In the genomic region with DNA sequence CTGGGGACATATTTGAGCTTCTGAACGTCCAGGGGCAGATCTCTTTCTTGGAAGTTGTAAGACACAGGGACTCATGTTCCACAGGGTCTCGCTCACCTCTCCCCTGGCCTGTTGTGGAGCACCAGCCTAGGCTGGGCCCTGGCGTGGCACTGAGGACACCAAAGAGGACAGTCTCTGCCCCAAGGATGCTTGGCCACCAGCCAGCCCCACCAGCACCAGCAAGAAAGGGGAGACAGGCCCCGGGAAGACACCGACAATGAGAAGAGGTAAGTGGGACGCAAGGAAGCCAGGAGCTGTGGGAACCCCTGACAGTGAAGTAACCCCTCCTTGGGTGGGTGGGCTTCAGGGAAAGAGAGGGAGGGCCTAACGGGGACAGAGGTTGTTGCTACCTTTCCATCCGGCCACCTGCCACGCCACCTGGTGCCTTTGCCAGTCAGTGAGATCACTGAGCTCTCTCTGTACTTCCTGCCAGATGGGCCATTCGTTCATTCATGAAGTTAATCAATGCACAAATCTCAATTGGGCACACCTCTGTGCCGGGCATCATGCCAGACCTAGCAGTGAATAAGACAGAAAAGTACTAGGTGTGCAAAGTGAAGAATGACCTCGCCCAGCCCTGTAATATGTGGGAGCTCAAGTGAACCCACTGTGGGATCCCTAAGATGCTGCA, we compare ENCODE assay signal across 15 cellular contexts. TPM values are rescaled to one million over a fixed set of nuclear protein-coding genes. Genes with fewer than 3 reads are reported as not detected.
DNase-seq lines count a peak whose midpoint lies in the region; ATAC-seq and TF ChIP-seq lines count a peak whose summit lies in the region.
"Had no signal": no experiment of that assay in that cellular context is flagged by ENCODE, and none has a peak within 500 bp of the region (broad histone marks: within the 10 kb centered on the region; RNA-seq: fewer than 3 reads in every experiment).

No MANE protein-coding gene starts in this region.

- no peaks in the 10 kb centered on the region for H3K9me3 ChIP-seq in SK-N-SH

- no peaks in the 10 kb centered on the region for H3K79me2 ChIP-seq in SK-N-SH (ENCODE audit: insufficient read depth)

- TF ChIP-seq EP300 in SK-N-SH (IDR thresholded peaks at IDR 0.05; ENCODE audit: borderline replicate concordance in 1 of 2, low read depth in 1 of 2, low read length in 1 of 2), result no peak

- no peaks in the 10 kb centered on the region for H3K27me3 ChIP-seq in SK-N-SH (ENCODE audit: insufficient read depth)

- no peaks in the 10 kb centered on the region for H3F3A ChIP-seq in SK-N-SH (replicated peaks; ENCODE audit: insufficient read depth)

- DNase-seq in DMS153 (lab: John Stamatoyannopoulos, UW) (peak; percentile 94), NCI-H128 (lab: John Stamatoyannopoulos, UW; ENCODE audit: unreplicated experiment) (peak; percentile 19), NCI-H774 (lab: John Stamatoyannopoulos, UW) (peak; percentile 55), germinal center (ENCODE audit: low spot score) (peak; percentile 60), SK-N-SH (no peak)
- DNase-seq in activated CD4-positive, CD25-positive, alpha-beta regulatory T cell treated with anti-CD3 and anti-CD28 coated beads, Interleukin-2, amount 50 U/mL, for 72 hours, result no peak
- DNase-seq: activated CD4-positive, alpha-beta T cell treated with anti-CD3 and anti-CD28 coated beads for 48 hours; activated T-cell treated with anti-CD3 and anti-CD28 coated beads, Interleukin-2, amount 50 U/mL, for 72 hours; erythroblast; hippocampal formation; stimulated activated CD4-positive, alpha-beta T cell treated with anti-CD3 and anti-CD28 coated beads, Interleukin-2, amount 100 ng/mL, for 48 hours had no signal

- TF ChIP-seq CTCF in SK-N-SH (IDR thresholded peaks at IDR 0.05), result no peak

- no peak overlapping the region for H3K27ac ChIP-seq in SK-N-SH (ENCODE audit: low read depth in 2 of 2, low read length in 1 of 2)

- no peak overlapping the region for H3K4me3 ChIP-seq in SK-N-SH (ENCODE audit: low read depth in 2 of 2, low read length in 1 of 2)

- no peak for ATAC-seq in HG03354 (IDR thresholded peaks at IDR 0.05; ENCODE audit: poor library complexity, severe bottlenecking, unreplicated experiment)
- no peak for ATAC-seq in GM18870 (IDR thresholded peaks at IDR 0.05; ENCODE audit: unreplicated experiment)
- ATAC-seq: activated T-cell treated with anti-CD3 and anti-CD28 coated beads, Interleukin-2, amount 50 U/mL, for 72 hours; natural killer cell treated with Interleukin-12 subunit alpha and Interleukin-12 subunit beta and Interleukin-15 and Interleukin-18, amount 100 ng/mL, for 72 hours had no signal

- WGBS in SK-N-SH (ENCODE audit: low lambda C conversion rate), result 90% methylated on average over 7 of the region's 12 CpGs

- H4K20me1 ChIP-seq in SK-N-SH (ENCODE audit: insufficient read depth), result no peaks in the 10 kb centered on the region

- H3K9ac ChIP-seq in SK-N-SH, result no peak overlapping the region

- no peak overlapping the region for H2AFZ ChIP-seq in SK-N-SH (ENCODE audit: low read depth)

- CTCF ChIA-PET in SK-N-SH (lab: Yijun Ruan, JAX), result interaction anchor here (1.0 kb wide), 1 partner anchor 28 kb away, joined by 3 read pairs; no protein-coding TSS in a partner anchor

- POLR2A ChIA-PET in SK-N-SH (lab: Yijun Ruan, JAX), result no interaction called here

- TF ChIP-seq RAD21 in SK-N-SH (IDR thresholded peaks at IDR 0.05; ENCODE audit: low read length), result no peak

- no peaks in the 10 kb centered on the region for H3K9me2 ChIP-seq in SK-N-SH

- H3K36me3 ChIP-seq in SK-N-SH (replicated peaks in 1 of 2; ENCODE audit: control insufficient read depth in 1 of 2, insufficient read depth in 2 of 2, low read length in 1 of 2), result no peaks in the 10 kb centered on the region

- H3K4me1 ChIP-seq in SK-N-SH (ENCODE audit: control insufficient read depth in 1 of 2, insufficient read depth in 2 of 2, low read depth in 1 of 2, low read length in 1 of 2), result no peaks in the 10 kb centered on the region; a peak in 1 of 4 replicates

- H3K4me2 ChIP-seq in SK-N-SH, result no peak overlapping the region

TF ChIP-seq in SK-N-SH, 30 proteins besides CTCF, POLR2A, EP300 and RAD21:
- TF ChIP-seq FOXJ3 (CRISPR knock-in tag; IDR thresholded peaks at IDR 0.05) (no peak), CHD2 (IDR thresholded peaks at IDR 0.05; ENCODE audit: low read length, partially characterized antibody) (no peak), MEF2A (IDR thresholded peaks at IDR 0.05; ENCODE audit: borderline replicate concordance, low read depth) (no peak)

RNA-seq across cellular contexts. Expression of a gene that starts 11.1 kb away (rescaled TPM):
- not detected in 2 replicates for polyA plus RNA-seq in SK-N-SH (2012; rRNA removed)
- polyA plus RNA-seq in SK-N-SH (2012; cell fraction: cytosol; rRNA removed), result not detected in 2 replicates
- not detected in 2 replicates for polyA plus RNA-seq in SK-N-SH (2012; cell fraction: nucleus; rRNA removed)
- polyA plus RNA-seq: urinary bladder had no signal

Comparison
In these comparisons a context has a peak if more than half of its experiments do, and no peak if none do; other contexts are left out.
1. DNase-seq: peak in DMS153 (single experiment), NCI-H128 (single experiment), NCI-H774 (single experiment) and germinal center (single experiment); none in SK-N-SH (single experiment) and activated CD4-positive, CD25-positive, alpha-beta regulatory T cell treated with anti-CD3 and anti-CD28 coated beads, Interleukin-2, amount 50 U/mL, for 72 hours (single experiment).